16 cellular contexts compared by ENCODE assay signal in genomic region chr3:105195260-105195659, GRCh38.
A peak's percentile ranks its signal among the peaks of the same experiment; 100 is the strongest.
DNase-seq lines count a peak whose midpoint lies in the region; ATAC-seq and TF ChIP-seq lines count a peak whose summit lies in the region.
"Had no signal": no experiment of that assay in that cellular context is flagged by ENCODE, and none has a peak within 500 bp of the region (broad histone marks: within the 10 kb centered on the region; RNA-seq: fewer than 3 reads in every experiment).

No MANE protein-coding gene starts in this region.

- H2BK5ac ChIP-seq in IMR-90 (ENCODE audit: low read depth, low read length, poor library complexity, severe bottlenecking): no peak overlapping the region

- H3K9ac ChIP-seq in IMR-90 (ENCODE audit: low read depth, low read length) (no peak overlapping the region), mammary epithelial cell (ENCODE audit: insufficient read depth, low read length) (no peak overlapping the region)

- peak; percentile 65 for DNase-seq in IMR-90
- DNase-seq in mammary epithelial cell: peak; percentile 14
- peak; percentile 73 for DNase-seq in iris pigment epithelial cell (ENCODE audit: low read depth)
- DNase-seq in germinal center (ENCODE audit: low spot score): no peak
- DNase-seq in right lobe of liver: no peak
- DNase-seq: activated CD4-positive, alpha-beta T cell treated with anti-CD3 and anti-CD28 coated beads, Interleukin-2, amount 10 ng/mL, durations not matched to agents 24 days and 14 days; activated T-cell treated with anti-CD3 and anti-CD28 coated beads, Interleukin-2, amount 50 U/mL, for 4 hours; KBM-7; lower lobe of right lung; NCI-H1694; NCI-H526; RPMI8226; T-helper 17 cell had no signal

- H3K23ac ChIP-seq in IMR-90 (ENCODE audit: low read depth, low read length): no peak overlapping the region

- H3K79me1 ChIP-seq in IMR-90 (ENCODE audit: low read depth in 1 of 2, low read length in 2 of 2): no peaks in the 10 kb centered on the region

- no peak overlapping the region for H4K5ac ChIP-seq in IMR-90 (ENCODE audit: low read depth, low read length)

- H2BK120ac ChIP-seq in IMR-90 (ENCODE audit: low read depth, low read length): no peak overlapping the region

- H3K36me3 ChIP-seq in IMR-90 (ENCODE audit: control insufficient read depth, insufficient read depth, low read length): no peaks in the 10 kb centered on the region
- H3K36me3 ChIP-seq in mammary epithelial cell (ENCODE audit: insufficient read depth, low read length): no peaks in the 10 kb centered on the region
- H3K36me3 ChIP-seq in right lobe of liver: no peaks in the 10 kb centered on the region
- H3K36me3 ChIP-seq: lower lobe of right lung had no signal

- no peak overlapping the region for H3K18ac ChIP-seq in IMR-90 (ENCODE audit: low read depth, low read length)

- H3K9me1 ChIP-seq in IMR-90 (ENCODE audit: insufficient read depth, low read length): no peaks in the 10 kb centered on the region

- H3K79me2 ChIP-seq in mammary epithelial cell (ENCODE audit: insufficient read depth, low read length): no peaks in the 10 kb centered on the region

- ATAC-seq in IMR-90 (ENCODE audit: low read depth) (peak; percentile 79), right lobe of liver (no peak), GM19452 (IDR thresholded peaks at IDR 0.05; ENCODE audit: unreplicated experiment) (no peak), HG03175 (IDR thresholded peaks at IDR 0.05; ENCODE audit: unreplicated experiment) (no peak)
- ATAC-seq: activated T-cell treated with anti-CD3 and anti-CD28 coated beads, Interleukin-2, amount 50 U/mL, for 4 hours; T-helper 17 cell had no signal

- no peak overlapping the region for H4K91ac ChIP-seq in IMR-90 (ENCODE audit: insufficient read depth, low read depth, low read length)

- TF ChIP-seq CTCF in IMR-90 (conservative IDR thresholded peaks at IDR 0.05; ENCODE audit: low read depth, low read length): no peak
- no peak for TF ChIP-seq CTCF in mammary epithelial cell (conservative IDR thresholded peaks at IDR 0.05 in 1 of 2, IDR thresholded peaks at IDR 0.05 in 1 of 2; ENCODE audit: extremely low read depth in 1 of 2, insufficient read depth in 1 of 2, low read depth in 1 of 2, low read length in 2 of 2)
- no peak for TF ChIP-seq CTCF in right lobe of liver (IDR thresholded peaks at IDR 0.05)

- no peak overlapping the region for H3K56ac ChIP-seq in IMR-90 (ENCODE audit: extremely low read depth, insufficient read depth, low read length)

- no peak for TF ChIP-seq RAD21 in IMR-90 (IDR thresholded peaks at IDR 0.05; ENCODE audit: low read length)

- no peak overlapping the region for H2AK9ac ChIP-seq in IMR-90 (replicated peaks; ENCODE audit: low read depth, low read length, poor library complexity)

- no peak overlapping the region for H2BK15ac ChIP-seq in IMR-90 (ENCODE audit: low read depth, low read length)

- in situ Hi-C loops in IMR-90 (cut with MboI; ENCODE audit: low sequenced_read_pairs): no loop called here
- in situ Hi-C loops in mammary epithelial cell (cut with MboI; ENCODE audit: low sequenced_read_pairs in 2 of 2): no loop called here

- H4K8ac ChIP-seq in IMR-90 (ENCODE audit: low read depth in 2 of 2, low read length in 2 of 2): no peak overlapping the region

- no peaks in the 10 kb centered on the region for H3K27me3 ChIP-seq in IMR-90 (ENCODE audit: control insufficient read depth, insufficient read depth, low read length)
- no peaks in the 10 kb centered on the region for H3K27me3 ChIP-seq in mammary epithelial cell (ENCODE audit: insufficient read depth, low read length)
- no peaks in the 10 kb centered on the region for H3K27me3 ChIP-seq in right lobe of liver

- H2BK20ac ChIP-seq in IMR-90 (ENCODE audit: low read depth, low read length): no peak overlapping the region

- H3K27ac ChIP-seq in IMR-90 (ENCODE audit: insufficient read depth, low read length): no peak overlapping the region
- no peak overlapping the region for H3K27ac ChIP-seq in mammary epithelial cell (ENCODE audit: insufficient read depth, low read depth, low read length)
- no peak overlapping the region for H3K27ac ChIP-seq in right lobe of liver
- H3K27ac ChIP-seq: lower lobe of right lung had no signal

- H3K4ac ChIP-seq in IMR-90 (ENCODE audit: low read depth, low read length): no peak overlapping the region

- no TSS peak for BruUV-seq in IMR-90 (replicated peaks; lab: Mats Ljungman, UMichigan)
- no TSS peak for BruUV-seq in mammary epithelial cell (replicated peaks; lab: Mats Ljungman, UMichigan)

- no peak overlapping the region for H3K14ac ChIP-seq in IMR-90 (replicated peaks; ENCODE audit: low read depth, low read length)

- H2AFZ ChIP-seq in IMR-90 (replicated peaks; ENCODE audit: low read length, poor library complexity): no peak overlapping the region
- no peak overlapping the region for H2AFZ ChIP-seq in mammary epithelial cell (ENCODE audit: low read depth, low read length)

- POLR2A ChIA-PET in IMR-90 (lab: Charles Lee; ENCODE audit: unreplicated experiment): no interaction called here

- TF ChIP-seq POLR2A in IMR-90 (IDR thresholded peaks at IDR 0.05; ENCODE audit: low read depth, low read length) (no peak), right lobe of liver (IDR thresholded peaks at IDR 0.05) (no peak)

- H4K20me1 ChIP-seq in IMR-90 (ENCODE audit: insufficient read depth, low read length) (no peaks in the 10 kb centered on the region), mammary epithelial cell (ENCODE audit: insufficient read depth, low read length) (no peaks in the 10 kb centered on the region)

- CTCF ChIA-PET in IMR-90 (lab: Yijun Ruan, JAX): no interaction called here
- CTCF ChIA-PET in mammary epithelial cell (lab: Charles Lee; ENCODE audit: low non-redundant PET): no interaction called here

- no peak overlapping the region for H2AK5ac ChIP-seq in IMR-90 (ENCODE audit: low read depth, low read length)

- no peaks in the 10 kb centered on the region for H3K9me3 ChIP-seq in IMR-90 (ENCODE audit: control insufficient read depth, insufficient read depth, low read length)
- no peaks in the 10 kb centered on the region for H3K9me3 ChIP-seq in mammary epithelial cell (replicated peaks; ENCODE audit: insufficient read depth, low read length)
- no peaks in the 10 kb centered on the region for H3K9me3 ChIP-seq in right lobe of liver
- H3K9me3 ChIP-seq: lower lobe of right lung had no signal

- H3K4me1 ChIP-seq in IMR-90 (ENCODE audit: control insufficient read depth, insufficient read depth, low read length): peaks cover 2% of the 10 kb centered on the region; the same call in 1 of the 2 replicates
- H3K4me1 ChIP-seq in mammary epithelial cell (ENCODE audit: insufficient read depth, low read length): no peaks in the 10 kb centered on the region
- H3K4me1 ChIP-seq in right lobe of liver: no peaks in the 10 kb centered on the region
- H3K4me1 ChIP-seq: lower lobe of right lung had no signal

- H3K4me3 ChIP-seq in IMR-90 (ENCODE audit: insufficient read depth, low read depth, low read length) (no peak overlapping the region), mammary epithelial cell (replicated peaks in 1 of 3; ENCODE audit: insufficient read depth in 1 of 3, low read depth in 2 of 3, low read length in 3 of 3) (no peak overlapping the region), right lobe of liver (no peak overlapping the region)
- H3K4me3 ChIP-seq: lower lobe of right lung, skin epidermis had no signal

- dilution Hi-C loops in IMR-90 (cut with HindIII; ENCODE audit: low sequenced_read_pairs, unreplicated experiment) (no loop called here), mammary epithelial cell (cut with HindIII; ENCODE audit: low sequenced_read_pairs) (no loop called here)

- no peak overlapping the region for H3K4me2 ChIP-seq in IMR-90 (ENCODE audit: low read depth, low read length)
- peak overlapping the region; percentile 38 for H3K4me2 ChIP-seq in mammary epithelial cell (ENCODE audit: insufficient read depth, low read depth, low read length)

- intact Hi-C loops in IMR-90 (cut with micrococcal nuclease): no loop called here
- intact Hi-C loops in mammary epithelial cell (cut with micrococcal nuclease): loop anchor here (5.0 kb wide), 1 partner anchor 172 kb away; the partner anchor contains the start of gene ALCAM
- intact Hi-C loops in right lobe of liver (cut with DNase I): no loop called here

TF ChIP-seq in IMR-90, 13 proteins besides CTCF, POLR2A, EP300 and RAD21:
- TF ChIP-seq FOS (IDR thresholded peaks at IDR 0.05; ENCODE audit: low read depth, low read length) (0 out of 2 replicates have a peak, but pooled peaks have one; percentile 17), RFX5 (IDR thresholded peaks at IDR 0.05; ENCODE audit: low read depth, low read length) (no peak)

Comparison
In these comparisons a context has a peak if more than half of its experiments do, and no peak if none do; other contexts are left out.
1. DNase-seq: peak in IMR-90 (single experiment), mammary epithelial cell (single experiment) and iris pigment epithelial cell (single experiment); none in germinal center (single experiment) and right lobe of liver (0 of 3).